Comparison of ENCODE assay signal across 17 cellular contexts in the genomic region with DNA sequence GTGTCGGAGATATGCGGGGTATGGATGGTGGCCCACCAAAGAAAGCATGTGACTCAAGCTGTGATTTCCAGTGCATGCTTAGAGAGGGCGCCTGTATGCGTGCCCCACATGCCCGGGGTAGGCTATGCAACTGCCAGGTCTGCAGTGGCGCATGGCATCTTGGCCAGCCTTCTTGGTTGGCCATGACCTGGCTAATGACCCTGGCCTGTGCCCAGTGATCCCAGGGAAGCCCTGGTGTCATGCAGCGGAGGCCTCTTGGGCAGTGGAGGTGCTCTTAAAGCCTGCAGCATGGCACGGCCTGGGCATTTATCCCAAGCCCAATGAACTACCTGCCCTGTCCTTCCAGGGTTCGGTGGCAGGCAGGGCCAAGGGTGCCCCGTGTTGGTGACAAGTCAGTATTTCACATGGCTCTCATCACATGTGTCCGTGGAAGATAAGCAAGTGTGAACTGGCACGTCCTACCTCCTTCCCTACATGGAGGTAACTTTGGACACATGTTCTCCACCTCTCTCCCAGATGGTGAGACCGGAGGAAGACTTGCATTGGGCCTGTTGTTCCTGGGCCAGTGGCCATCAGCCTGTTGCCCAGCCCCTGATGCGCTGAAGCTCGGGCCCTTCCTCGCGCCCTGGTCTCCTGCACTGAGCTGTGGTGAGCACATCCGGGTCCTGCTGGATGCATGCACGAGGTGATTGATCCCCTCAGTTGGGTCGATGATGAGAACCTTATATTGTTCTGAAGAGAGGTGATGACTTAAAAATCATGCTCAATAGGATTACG.
A peak's percentile ranks its signal among the peaks of the same experiment; 100 is the strongest.
DNase-seq lines count a peak whose midpoint lies in the region; ATAC-seq and TF ChIP-seq lines count a peak whose summit lies in the region.
"Had no signal": no experiment of that assay in that cellular context is flagged by ENCODE, and none has a peak within 500 bp of the region (broad histone marks: within the 10 kb centered on the region; RNA-seq: fewer than 3 reads in every experiment).

No MANE protein-coding gene starts in this region.

- ATAC-seq in HG03520 (IDR thresholded peaks at IDR 0.05; ENCODE audit: unreplicated experiment): no peak
- ATAC-seq in CD4-positive, alpha-beta T cell (ENCODE audit: poor library complexity): no peak
- ATAC-seq: A549; activated T-helper 17 cell treated with anti-CD3 and anti-CD28 coated beads, Interleukin-2, amount 50 U/mL, for 72 hours; stimulated activated naive CD8-positive, alpha-beta T cell treated with anti-CD3 and anti-CD28 coated beads, Interleukin-15, amount 100 ng/mL, for 72 hours had no signal

- no peak overlapping the region for H3K4me3 Mint-ChIP-seq in CD4-positive, alpha-beta T cell
- H3K4me3 Mint-ChIP-seq: activated T-helper 17 cell treated with anti-CD3 and anti-CD28 coated beads, Interleukin-2, amount 50 U/mL, for 72 hours; stimulated activated naive CD8-positive, alpha-beta T cell treated with anti-CD3 and anti-CD28 coated beads, Interleukin-15, amount 100 ng/mL, for 72 hours had no signal

- H3K36me3 Mint-ChIP-seq in CD4-positive, alpha-beta T cell (ENCODE audit: low read depth): no peaks in the 10 kb centered on the region

- H3K9me3 ChIP-seq in adrenal gland (replicated peaks in 1 of 3) (no peaks in the 10 kb centered on the region), spleen (peaks cover 0 to 100% (median 86%) of the 10 kb centered on the region in 8 donors)
- peaks cover 4% of the 10 kb centered on the region for H3K9me3 ChIP-seq in CD4-positive, alpha-beta T cell (ENCODE audit: control insufficient read depth, low read length)
- H3K9me3 ChIP-seq: A549, uterus had no signal

- H3K27ac ChIP-seq in adrenal gland (no peak overlapping the region), spleen (no peak overlapping the region)
- no peak overlapping the region for H3K27ac ChIP-seq in CD4-positive, alpha-beta T cell (ENCODE audit: low read depth, low read length)
- H3K27ac ChIP-seq: A549, uterus had no signal

- TF ChIP-seq POLR2A in adrenal gland (IDR thresholded peaks at IDR 0.05): no peak
- no peak for TF ChIP-seq POLR2A in spleen (IDR thresholded peaks at IDR 0.05)

- H3K27me3 Mint-ChIP-seq in CD4-positive, alpha-beta T cell: no peaks in the 10 kb centered on the region
- H3K27me3 Mint-ChIP-seq: activated T-helper 17 cell treated with anti-CD3 and anti-CD28 coated beads, Interleukin-2, amount 50 U/mL, for 72 hours; stimulated activated naive CD8-positive, alpha-beta T cell treated with anti-CD3 and anti-CD28 coated beads, Interleukin-15, amount 100 ng/mL, for 72 hours had no signal

- H3K27ac Mint-ChIP-seq in CD4-positive, alpha-beta T cell: no peak overlapping the region
- H3K27ac Mint-ChIP-seq: activated T-helper 17 cell treated with anti-CD3 and anti-CD28 coated beads, Interleukin-2, amount 50 U/mL, for 72 hours; stimulated activated naive CD8-positive, alpha-beta T cell treated with anti-CD3 and anti-CD28 coated beads, Interleukin-15, amount 100 ng/mL, for 72 hours had no signal

- H3K4me1 Mint-ChIP-seq in CD4-positive, alpha-beta T cell (ENCODE audit: low read depth): no peaks in the 10 kb centered on the region
- H3K4me1 Mint-ChIP-seq: activated T-helper 17 cell treated with anti-CD3 and anti-CD28 coated beads, Interleukin-2, amount 50 U/mL, for 72 hours; stimulated activated naive CD8-positive, alpha-beta T cell treated with anti-CD3 and anti-CD28 coated beads, Interleukin-15, amount 100 ng/mL, for 72 hours had no signal

- POLR2A ChIA-PET in CD4-positive, alpha-beta T cell (lab: Charles Lee): no interaction called here

- TF ChIP-seq CTCF in adrenal gland (IDR thresholded peaks at IDR 0.05) (no peak), spleen (IDR thresholded peaks at IDR 0.05 in 8 of 11, conservative IDR thresholded peaks at IDR 0.05 in 3 of 11) (no peak)
- TF ChIP-seq CTCF in CD4-positive, alpha-beta T cell (IDR thresholded peaks at IDR 0.05): no peak

- no peaks in the 10 kb centered on the region for H3K27me3 ChIP-seq in adrenal gland
- no peaks in the 10 kb centered on the region for H3K27me3 ChIP-seq in spleen (replicated peaks in 1 of 7)
- H3K27me3 ChIP-seq in CD4-positive, alpha-beta T cell (ENCODE audit: control insufficient read depth, insufficient read depth, low read length): no peaks in the 10 kb centered on the region
- H3K27me3 ChIP-seq: uterus had no signal

- CTCF ChIA-PET in CD4-positive, alpha-beta T cell (lab: Charles Lee): no interaction called here

- WGBS in adrenal gland, 4 donors: 88 to 96% (median 90%) methylated on average over 12 to 21 of the region's 21 CpGs
- WGBS in spleen, 5 donors: 89 to 97% (median 89%) methylated on average over 7 to 21 of the region's 21 CpGs

- intact Hi-C loops in adrenal gland (cut with DNase I) (no loop called here), spleen (cut with DNase I; ENCODE audit: low total_unique reads) (no loop called here)
- intact Hi-C loops in CD4-positive, alpha-beta T cell (cut with DNase I, micrococcal nuclease): loop anchor here in 1 of 2 experiments (5.0 kb wide), 1 partner anchor 500 kb away; no protein-coding TSS in a partner anchor

- H3K4me1 ChIP-seq in adrenal gland (replicated peaks in 1 of 2): no peaks in the 10 kb centered on the region
- no peaks in the 10 kb centered on the region for H3K4me1 ChIP-seq in spleen
- H3K4me1 ChIP-seq: A549, uterus had no signal

- peak; percentile 50 for DNase-seq in activated effector memory CD4-positive, alpha-beta T cell treated with anti-CD3 and anti-CD28 coated beads, Interleukin-2, amount 50 U/mL, for 16 hours
- no peak for DNase-seq in activated effector memory CD4-positive, alpha-beta T cell treated with Interleukin-2 at 50 U/mL for 16 hours
- DNase-seq in adrenal gland (peak in 5 of 7 donors; percentile 1 to 34 (median 7)), islet precursor cell (peak; percentile 22), spleen (peak; percentile 59), anterior cingulate cortex (lab: John Stamatoyannopoulos, UW) (no peak)
- DNase-seq in CD4-positive, alpha-beta T cell: no peak
- DNase-seq: activated CD4-positive, alpha-beta T cell treated with anti-CD3 and anti-CD28 coated beads, Interleukin-2, amount 50 U/mL, for 4 hours; amygdala; DMS53; foreskin melanocyte; NCI-H1417 treated with DMSO at 0.1 percent for 48 hours had no signal

- H3K36me3 ChIP-seq in adrenal gland (replicated peaks in 1 of 2): no peaks in the 10 kb centered on the region
- H3K36me3 ChIP-seq in spleen: no peaks in the 10 kb centered on the region
- H3K36me3 ChIP-seq: uterus had no signal

- no peak overlapping the region for H3K4me3 ChIP-seq in adrenal gland
- H3K4me3 ChIP-seq in spleen: no peak overlapping the region
- H3K4me3 ChIP-seq: A549, uterus had no signal

- no peaks in the 10 kb centered on the region for H3K9me3 Mint-ChIP-seq in CD4-positive, alpha-beta T cell
- H3K9me3 Mint-ChIP-seq: activated T-helper 17 cell treated with anti-CD3 and anti-CD28 coated beads, Interleukin-2, amount 50 U/mL, for 72 hours had no signal

Comparison
In these comparisons a context has a peak if more than half of its experiments do, and no peak if none do; other contexts are left out.
1. DNase-seq: peak in activated effector memory CD4-positive, alpha-beta T cell treated with anti-CD3 and anti-CD28 coated beads, Interleukin-2, amount 50 U/mL, for 16 hours (single experiment), adrenal gland (5 of 7), islet precursor cell (single experiment) and spleen (single experiment); none in activated effector memory CD4-positive, alpha-beta T cell treated with Interleukin-2 at 50 U/mL for 16 hours (single experiment), anterior cingulate cortex (0 of 58) and CD4-positive, alpha-beta T cell (0 of 10).